23 cellular contexts compared by ENCODE assay signal in the genomic region with DNA sequence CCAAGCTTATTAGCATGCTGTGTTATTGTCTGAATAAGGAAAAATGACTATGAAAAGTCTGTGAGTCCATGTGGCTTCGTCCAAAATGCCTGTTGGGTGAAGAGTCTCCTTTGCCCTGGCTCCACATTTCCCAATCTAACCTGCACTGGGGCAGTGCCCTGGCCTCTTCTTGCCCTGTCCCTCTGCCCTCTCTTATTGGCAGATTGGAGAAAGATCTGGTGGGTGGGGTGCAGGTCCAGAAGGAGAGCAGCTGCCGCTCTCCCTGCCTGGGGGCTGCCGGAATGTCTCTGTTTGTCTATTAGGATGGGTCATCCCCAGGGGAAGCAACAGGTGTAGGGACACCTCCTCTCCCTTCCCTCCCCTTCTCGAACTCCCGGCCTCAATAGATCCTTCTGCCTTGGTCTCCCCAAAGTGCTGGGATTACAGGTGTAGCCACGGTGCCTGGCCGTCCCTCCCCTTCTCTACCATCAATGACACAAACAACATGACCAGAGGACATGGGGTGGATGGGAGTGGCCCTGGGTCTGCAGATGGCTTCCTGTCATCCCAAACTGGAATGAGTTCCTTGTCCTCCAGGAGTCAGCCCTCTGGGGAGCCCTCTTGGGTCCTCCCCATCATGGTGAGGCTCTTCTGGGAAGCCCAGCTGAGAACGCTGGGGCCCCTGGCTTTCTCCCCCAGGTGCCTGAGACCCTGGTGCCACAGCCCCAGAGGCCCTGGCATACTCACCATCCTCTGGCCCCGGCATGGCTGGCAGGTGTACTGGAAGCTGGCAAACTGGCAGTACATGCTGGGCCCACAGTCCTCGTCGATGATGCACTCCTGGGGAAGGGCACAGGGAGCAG. TPM values are rescaled to one million over a fixed set of nuclear protein-coding genes. Genes with fewer than 3 reads are reported as not detected.
DNase-seq lines count a peak whose midpoint lies in the region; ATAC-seq and TF ChIP-seq lines count a peak whose summit lies in the region.
"Had no signal": no experiment of that assay in that cellular context is flagged by ENCODE, and none has a peak within 500 bp of the region (broad histone marks: within the 10 kb centered on the region; RNA-seq: fewer than 3 reads in every experiment).

No MANE protein-coding gene starts in this region.

- ATAC-seq in GM19351 (IDR thresholded peaks at IDR 0.05; ENCODE audit: unreplicated experiment): no peak
- ATAC-seq in GM18498 (IDR thresholded peaks at IDR 0.05; ENCODE audit: unreplicated experiment): no peak

- no peaks in the 10 kb centered on the region for H3K9me3 ChIP-seq in ascending aorta
- no peaks in the 10 kb centered on the region for H3K9me3 ChIP-seq in right atrium auricular region
- no peaks in the 10 kb centered on the region for H3K9me3 ChIP-seq in sigmoid colon
- no peaks in the 10 kb centered on the region for H3K9me3 ChIP-seq in Peyer's patch
- H3K9me3 ChIP-seq: neutrophil, stomach, tibial artery had no signal

- no peak for TF ChIP-seq CTCF in ascending aorta (IDR thresholded peaks at IDR 0.05)
- TF ChIP-seq CTCF in right atrium auricular region (IDR thresholded peaks at IDR 0.05): no peak
- no peak for TF ChIP-seq CTCF in sigmoid colon (IDR thresholded peaks at IDR 0.05)
- no peak for TF ChIP-seq CTCF in Peyer's patch (IDR thresholded peaks at IDR 0.05)

- H3K27me3 ChIP-seq in ascending aorta (no peaks in the 10 kb centered on the region), right atrium auricular region (no peaks in the 10 kb centered on the region), sigmoid colon (no peaks in the 10 kb centered on the region), Peyer's patch (no peaks in the 10 kb centered on the region)
- H3K27me3 ChIP-seq: stomach, tibial artery had no signal

- no peak for TF ChIP-seq EP300 in sigmoid colon (IDR thresholded peaks at IDR 0.05)

- peaks cover 7 to 39% of the 10 kb centered on the region in 2 donors for H3K4me1 ChIP-seq in ascending aorta
- peaks cover 0 to 99% of the 10 kb centered on the region in 2 donors for H3K4me1 ChIP-seq in right atrium auricular region
- H3K4me1 ChIP-seq in sigmoid colon: peaks cover 0 to 36% (median 26%) of the 10 kb centered on the region in 4 donors
- peaks cover 0 to 4% (median 0%) of the 10 kb centered on the region in 4 donors for H3K4me1 ChIP-seq in Peyer's patch

- TF ChIP-seq POLR2A in sigmoid colon (IDR thresholded peaks at IDR 0.05) (no peak), Peyer's patch (IDR thresholded peaks at IDR 0.05) (no peak)

- WGBS in sigmoid colon, 2 donors: 90 to 92% methylated on average over 11 of the region's 11 CpGs

- H3K4me3 ChIP-seq in ascending aorta (no peak overlapping the region), right atrium auricular region (no peak overlapping the region), sigmoid colon (no peak overlapping the region), Peyer's patch (no peak overlapping the region)
- H3K4me3 ChIP-seq: skin epidermis, stomach, tibial artery had no signal

- H3K36me3 ChIP-seq in ascending aorta: peaks cover 9 to 54% of the 10 kb centered on the region in 2 donors
- H3K36me3 ChIP-seq in right atrium auricular region: peaks cover 34% of the 10 kb centered on the region
- H3K36me3 ChIP-seq in sigmoid colon: no peaks in the 10 kb centered on the region
- H3K36me3 ChIP-seq in Peyer's patch: no peaks in the 10 kb centered on the region
- H3K36me3 ChIP-seq: neutrophil had no signal

- DNase-seq in activated CD8-positive, alpha-beta memory T cell treated with anti-CD3 and anti-CD28 coated beads for 24 hours: peak; percentile 49
- no peak for DNase-seq in activated CD8-positive, alpha-beta memory T cell treated with anti-CD3 and anti-CD28 coated beads, Interleukin-2, amount 50 U/mL, for 48 hours
- DNase-seq in ascending aorta (ENCODE audit: low spot score in 2 of 2) (peak in 1 of 2 donors; percentile 59), right atrium auricular region (ENCODE audit: low spot score) (no peak), sigmoid colon (peak; percentile 58), Peyer's patch (no peak)
- DNase-seq: activated CD4-positive, alpha-beta T cell treated with anti-CD3 and anti-CD28 coated beads for 36 hours; activated gamma-delta T cell; activated naive CD8-positive, alpha-beta T cell treated with anti-CD3 and anti-CD28 coated beads, Interleukin-2, amount 10 ng/mL, durations not matched to agents 7 days and 5 days; activated T-cell treated with anti-CD3 and anti-CD28 coated beads, Interleukin-2, amount 50 U/mL, for 24 hours; CD4-positive, CD25-positive, alpha-beta regulatory T cell; NCI-H1417 treated with DMSO at 0.1 percent for 48 hours; NCI-H2081 treated with DMSO at 0.1 percent for 48 hours; NCI-H774; stimulated activated CD4-positive, alpha-beta T cell treated with anti-CD3 and anti-CD28 coated beads, Interleukin-1b, Interleukin-23, amount 100 ng/mL, for 48 hours; stimulated activated CD8-positive, alpha-beta memory T cell treated with anti-CD3 and anti-CD28 coated beads, Interleukin-4, amount 100 ng/mL, for 48 hours; stomach; tibial artery had no signal

- intact Hi-C loops in ascending aorta (cut with DNase I) (loop anchor here (5.0 kb wide), 1 partner anchor 36 kb away; no protein-coding TSS in a partner anchor), sigmoid colon (cut with DNase I) (no loop called here)

- H3K27ac ChIP-seq in ascending aorta (peak overlapping the region; percentile 56 to 68), right atrium auricular region (peak overlapping the region; percentile 76 to 93), sigmoid colon (no peak overlapping the region), Peyer's patch (no peak overlapping the region)
- H3K27ac ChIP-seq: KMS-11, neutrophil, stomach had no signal

RNA-seq across cellular contexts. Expression of gene DKK3, which starts 40.5 kb away (rescaled TPM):
- total RNA-seq in ascending aorta (433 TPM), right atrium auricular region (1,000 to 10,000 TPM; 2,934 to 5,316 TPM), sigmoid colon (100 to 1,000 TPM in 2 of 4 donors, 10 to 100 TPM in 2; 83.6 to 181 (median 95.0) TPM), Peyer's patch (10 to 100 TPM; 19.8 to 52.0 (median 26.7) TPM)
- 10 to 100 TPM in 1 of 3 donors, 1 to 10 TPM in 2; 6.0 to 15.2 (median 9.0) TPM for polyA plus RNA-seq in sigmoid colon
- total RNA-seq: activated CD4-positive, alpha-beta T cell treated with anti-CD3 and anti-CD28 coated beads for 36 hours; CD4-positive, CD25-positive, alpha-beta regulatory T cell had no signal

Comparison
In these comparisons a context has a peak if more than half of its experiments do, and no peak if none do; other contexts are left out.
1. DNase-seq: peak in activated CD8-positive, alpha-beta memory T cell treated with anti-CD3 and anti-CD28 coated beads for 24 hours (single experiment) and sigmoid colon (single experiment); none in activated CD8-positive, alpha-beta memory T cell treated with anti-CD3 and anti-CD28 coated beads, Interleukin-2, amount 50 U/mL, for 48 hours (single experiment), right atrium auricular region (single experiment) and Peyer's patch (0 of 3).
2. H3K27ac ChIP-seq: peak in ascending aorta (2 of 2) and right atrium auricular region (2 of 2); none in sigmoid colon (0 of 4) and Peyer's patch (0 of 4).